ENCODE assay signal across 8 cellular contexts in genomic region chr5:149550267-149550582, GRCh38. TPM values are rescaled to one million over a fixed set of nuclear protein-coding genes. Genes with fewer than 3 reads are reported as not detected.
DNase-seq lines count a peak whose midpoint lies in the region; ATAC-seq and TF ChIP-seq lines count a peak whose summit lies in the region.

No MANE protein-coding gene starts in this region.

- peak overlapping the region; percentile 97 to 100 for H3K27ac ChIP-seq in coronary artery

- no peaks in the 10 kb centered on the region for H3K27me3 ChIP-seq in mononuclear cell (ENCODE audit: insufficient read depth, low read length)

- peaks cover 43% of the 10 kb centered on the region for H3K4me1 ChIP-seq in mononuclear cell (ENCODE audit: insufficient read depth, low read length)

- ATAC-seq in HG02623 (IDR thresholded peaks at IDR 0.05; ENCODE audit: unreplicated experiment) (no peak), GM21737 (IDR thresholded peaks at IDR 0.05; ENCODE audit: unreplicated experiment) (no peak)

- DNase-seq in OCI-M1 (lab: John Stamatoyannopoulos, UW), result peak; percentile 70
- no peak for DNase-seq in coronary artery (ENCODE audit: low spot score)
- no peak for DNase-seq in posterior vena cava (ENCODE audit: low spot score)
- no peak for DNase-seq in NCI-H82 treated with DMSO at 0.1 percent for 48 hours (lab: John Stamatoyannopoulos, UW; ENCODE audit: unreplicated experiment)

- TF ChIP-seq CTCF in coronary artery (IDR thresholded peaks at IDR 0.05), result no peak

- intact Hi-C loops in posterior vena cava (cut with DNase I), result loop anchor here in 1 of 2 donors (5.0 kb wide), 1 partner anchor 108 kb away; no protein-coding TSS in a partner anchor

- no peaks in the 10 kb centered on the region for H3K9me3 ChIP-seq in mononuclear cell (ENCODE audit: low read depth, low read length)

- H3K4me3 ChIP-seq in GM08714 (ENCODE audit: low read length), result peak overlapping the region; percentile 97
- peak overlapping the region; percentile 87 for H3K4me3 ChIP-seq in coronary artery
- peak overlapping the region; percentile 99 for H3K4me3 ChIP-seq in mononuclear cell (ENCODE audit: low read length)

RNA-seq across cellular contexts. Expression of gene CSNK1A1, which starts 1.0 kb away (rescaled TPM):
- total RNA-seq in mononuclear cell (249 TPM), posterior vena cava (100 to 1,000 TPM; 223 to 231 TPM)

RNA-seq across cellular contexts. Expression of gene ARHGEF37, which starts 31.1 kb away (rescaled TPM):
- not detected for total RNA-seq in mononuclear cell
- 10 to 100 TPM; 10.7 to 11.0 TPM for total RNA-seq in posterior vena cava

Comparison
In these comparisons a context has a peak if more than half of its experiments do, and no peak if none do; other contexts are left out.
1. RNA of gene ARHGEF37, which starts 31.1 kb away (total RNA-seq): 10.7 to 11.0 TPM in posterior vena cava; not detected in mononuclear cell (single experiment); every median in the first group is over 10 times any median in the second.
2. Peak in every context shown above with its lines, with median percentiles within 50 percentile points of each other: H3K4me3 ChIP-seq.